1 cellular context compared by ENCODE assay signal in genomic region chr4:143513314-143514211, GRCh38.
TF ChIP-seq lines count a peak whose summit lies in the region.

SMARCA5 (plus strand) TSS chr4:143513702; CDS start chr4:143513925, 223 bp downstream.

TF ChIP-seq in HCT116, 20 proteins besides CTCF, POLR2A, EP300 and RAD21 (continued from another document):
- TF ChIP-seq CEBPB (IDR thresholded peaks at IDR 0.05; ENCODE audit: low read depth) (no peak), CBX3 (IDR thresholded peaks at IDR 0.05; ENCODE audit: low read depth) (0 out of 2 replicates have a peak, but pooled peaks have one; percentile 56), SRF (IDR thresholded peaks at IDR 0.05; ENCODE audit: low read depth) (no peak), ATF3 (IDR thresholded peaks at IDR 0.05) (no peak)
